Comparison of ENCODE assay signal across 22 cellular contexts in the genomic region with DNA sequence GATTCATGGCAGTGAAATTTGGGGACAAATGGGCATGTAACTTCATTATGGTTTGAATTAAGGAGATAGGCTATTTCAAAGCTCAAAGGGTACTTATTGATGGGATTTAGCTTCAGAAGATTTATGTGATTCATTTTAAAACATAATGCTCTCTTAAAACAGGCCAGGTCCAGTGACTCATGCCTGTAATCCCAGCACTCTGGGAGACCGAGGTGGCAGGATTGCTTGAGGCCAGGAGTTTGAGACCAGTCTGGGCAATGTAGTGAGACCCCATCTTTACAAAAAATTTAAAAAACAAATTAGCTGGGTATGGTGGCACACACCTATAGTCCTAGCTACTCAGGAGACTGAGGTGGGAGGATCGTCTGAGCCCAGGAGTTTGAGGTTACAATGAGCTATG. TPM values are rescaled to one million over a fixed set of nuclear protein-coding genes. Genes with fewer than 3 reads are reported as not detected.
"Had no signal": no experiment of that assay in that cellular context is flagged by ENCODE, and none has a peak within 500 bp of the region (broad histone marks: within the 10 kb centered on the region; RNA-seq: fewer than 3 reads in every experiment).

No MANE protein-coding gene starts in this region.

- H2AFZ ChIP-seq: hepatocyte had no signal

- DNase-seq: activated CD4-positive, alpha-beta T cell treated with anti-CD3 and anti-CD28 coated beads, Interleukin-2, amount 50 U/mL, for 48 hours; activated CD8-positive, alpha-beta memory T cell treated with anti-CD3 and anti-CD28 coated beads, Interleukin-2, amount 50 U/mL, for 48 hours; activated naive CD4-positive, alpha-beta T cell treated with Interleukin-2 at 50 U/mL for 16 hours; activated naive CD8-positive, alpha-beta T cell treated with anti-CD3 and anti-CD28 coated beads, Interleukin-2, amount 10 ng/mL, durations not matched to agents 7 days and 5 days; activated T-cell treated with anti-CD3 and anti-CD28 coated beads, Interleukin-2, amount 50 U/mL, for 48 hours; body of pancreas; effector CD4-positive, alpha-beta T cell; erythroblast; glutamatergic neuron; immature natural killer cell; left ventricle myocardium inferior; mammary epithelial cell; natural killer cell; retina; sigmoid colon; stimulated activated CD4-positive, alpha-beta T cell treated with anti-CD3 and anti-CD28 coated beads, Interleukin-2, amount 100 ng/mL, for 48 hours; stimulated activated CD8-positive, alpha-beta memory T cell treated with anti-CD3 and anti-CD28 coated beads, Interleukin-4, amount 100 ng/mL, for 48 hours; stimulated activated naive B cell treated with anti-CD40 and anti-IgM and Interleukin-4, amounts not matched to agents 10 μg/mL and 1 μg/mL and 100 μg/mL, for 72 hours; testis; trophoblast cell had no signal

- H3K79me2 ChIP-seq: hepatocyte had no signal

- H3K27me3 ChIP-seq: body of pancreas, hepatocyte, sigmoid colon, testis, vagina had no signal

- H3K4me3 ChIP-seq: body of pancreas, hepatocyte, left ventricle myocardium inferior, sigmoid colon, testis, vagina had no signal

- H3K36me3 ChIP-seq: left ventricle myocardium inferior, sigmoid colon, vagina had no signal

- H3K9me3 ChIP-seq: body of pancreas, left ventricle myocardium inferior, sigmoid colon, testis, vagina had no signal

- H3K27ac ChIP-seq: body of pancreas, hepatocyte, left ventricle myocardium inferior, sigmoid colon, testis, vagina had no signal

- H3K4me2 ChIP-seq: hepatocyte had no signal

- H3K4me1 ChIP-seq: body of pancreas, left ventricle myocardium inferior, sigmoid colon, testis, vagina had no signal

RNA-seq across cellular contexts. Expression of a gene that starts 11.5 kb away (rescaled TPM):
- total RNA-seq: activated naive CD8-positive, alpha-beta T cell treated with anti-CD3 and anti-CD28 coated beads, Interleukin-2, amount 10 ng/mL, durations not matched to agents 7 days and 5 days; natural killer cell had no signal

RNA-seq across cellular contexts. Expression of a gene that starts 11.8 kb away (rescaled TPM):
- total RNA-seq: activated naive CD8-positive, alpha-beta T cell treated with anti-CD3 and anti-CD28 coated beads, Interleukin-2, amount 10 ng/mL, durations not matched to agents 7 days and 5 days had no signal

RNA-seq across cellular contexts. Expression of a gene that starts 26.8 kb away (rescaled TPM):
- total RNA-seq: activated naive CD8-positive, alpha-beta T cell treated with anti-CD3 and anti-CD28 coated beads, Interleukin-2, amount 10 ng/mL, durations not matched to agents 7 days and 5 days; natural killer cell had no signal
- polyA plus RNA-seq: immature natural killer cell had no signal
